8 cellular contexts compared by ENCODE assay signal in genomic region chr17:74212262-74212912, GRCh38. TPM values are rescaled to one million over a fixed set of nuclear protein-coding genes. Genes with fewer than 3 reads are reported as not detected.
DNase-seq lines count a peak whose midpoint lies in the region; ATAC-seq and TF ChIP-seq lines count a peak whose summit lies in the region.

No MANE protein-coding gene starts in this region.

- H3K36me3 ChIP-seq in OCI-LY7 (ENCODE audit: insufficient read depth, low read length): peaks cover 49% of the 10 kb centered on the region

- no peaks in the 10 kb centered on the region for H3K9me3 Mint-ChIP-seq in MCF 10A (ENCODE audit: unreplicated experiment)

- DNase-seq in SKM-1 treated with dmso at 0.1 percent for 144 hours (lab: John Stamatoyannopoulos, UW; ENCODE audit: unreplicated experiment) (peak; percentile 44), SKM-1 (lab: John Stamatoyannopoulos, UW; ENCODE audit: unreplicated experiment) (no peak), OCI-LY7 (ENCODE audit: low spot score) (no peak), MCF 10A (ENCODE audit: unreplicated experiment) (no peak), left kidney (ENCODE audit: low read depth, low spot score) (peak; percentile 48), substantia nigra (lab: John Stamatoyannopoulos, UW) (peak in 25 of 49 donors; percentile 23 to 65 (median 47)), NOMO-1 treated with dmso at 0.1 percent for 144 hours (lab: John Stamatoyannopoulos, UW; ENCODE audit: unreplicated experiment) (no peak)

- H3K79me2 ChIP-seq in OCI-LY7 (ENCODE audit: insufficient read depth, low read depth, low read length): peaks cover 10% of the 10 kb centered on the region; the same call in 1 of the 2 replicates

- no peak overlapping the region for H2AFZ ChIP-seq in OCI-LY7 (ENCODE audit: low read length)

- no peaks in the 10 kb centered on the region for H3K9me3 ChIP-seq in OCI-LY7 (ENCODE audit: low read length)

- CTCF ChIA-PET in OCI-LY7 (lab: Charles Lee; ENCODE audit: unreplicated experiment): no interaction called here
- CTCF ChIA-PET in MCF 10A (lab: Yijun Ruan, JAX): interaction anchor here (0.6 to 1.1 kb wide), 5 partner anchors 9 to 652 kb away, joined by 3 to 5 read pairs (median 3); partner anchors contain the start of gene RPL38

- intact Hi-C loops in OCI-LY7 (cut with micrococcal nuclease; ENCODE audit: unreplicated experiment) (loop anchor here (5.0 to 10.0 kb wide), 3 partner anchors 140 to 620 kb away; no protein-coding TSS in a partner anchor), MCF 10A (cut with micrococcal nuclease) (loop anchor here (2.0 to 5.0 kb wide), 2 partner anchors 70 to 148 kb away; partner anchors contain the start of gene BTBD17)

- no TSS peak for BruUV-seq in OCI-LY7 (replicated peaks; lab: Mats Ljungman, UMichigan)
- BruUV-seq in MCF 10A (replicated peaks; lab: Mats Ljungman, UMichigan): no TSS peak

- no peaks in the 10 kb centered on the region for H3K27me3 Mint-ChIP-seq in MCF 10A (ENCODE audit: insufficient read depth, unreplicated experiment)

- ATAC-seq in HG03565 (IDR thresholded peaks at IDR 0.05; ENCODE audit: unreplicated experiment): no peak

- no peak overlapping the region for H3K4me3 ChIP-seq in OCI-LY7 (ENCODE audit: low read depth, low read length, poor library complexity, severe bottlenecking)

- TF ChIP-seq CTCF in OCI-LY7 (conservative IDR thresholded peaks at IDR 0.05; ENCODE audit: low read length): no peak; the same call in 1 of the 2 replicates
- TF ChIP-seq CTCF in MCF 10A (IDR thresholded peaks at IDR 0.05; ENCODE audit: unreplicated experiment): no peak

- peaks cover 54% of the 10 kb centered on the region for H3K36me3 Mint-ChIP-seq in MCF 10A (ENCODE audit: insufficient read depth, unreplicated experiment)

- peak overlapping the region; percentile 60 for H3K27ac Mint-ChIP-seq in MCF 10A (ENCODE audit: low read depth, unreplicated experiment)

- H3K4me1 ChIP-seq in OCI-LY7 (ENCODE audit: insufficient read depth, low read length, poor library complexity, severe bottlenecking): peaks cover 59% of the 10 kb centered on the region

- POLR2A ChIA-PET in OCI-LY7 (lab: Charles Lee): no interaction called here
- POLR2A ChIA-PET in MCF 10A (lab: Yijun Ruan, JAX): interaction anchor here (0.7 to 1.4 kb wide), 9 partner anchors 9 to 366 kb away, joined by 3 to 32 read pairs (median 3); partner anchors contain the start of gene RPL38

- peak overlapping the region; percentile 80 for H3K4me2 ChIP-seq in OCI-LY7 (ENCODE audit: low read length)

- H3K4me1 Mint-ChIP-seq in MCF 10A (ENCODE audit: insufficient read depth, unreplicated experiment): peaks cover 22% of the 10 kb centered on the region

- H3K27ac ChIP-seq in OCI-LY7 (ENCODE audit: low read depth, low read length, poor library complexity, severe bottlenecking) (peak overlapping the region; percentile 53), substantia nigra (ENCODE audit: low read depth, low read length, poor library complexity, severe bottlenecking) (peak overlapping the region; percentile 96)

- peaks cover 12% of the 10 kb centered on the region; the same call in 1 of the 2 replicates for H4K20me1 ChIP-seq in OCI-LY7 (ENCODE audit: insufficient read depth, low read length)

- H3K9me2 ChIP-seq in OCI-LY7 (ENCODE audit: insufficient read depth, low read length): no peaks in the 10 kb centered on the region

- H3K4me3 Mint-ChIP-seq in MCF 10A (ENCODE audit: unreplicated experiment): peak overlapping the region; percentile 84

RNA-seq across cellular contexts. Expression of gene TTYH2, which starts 1.0 kb away (rescaled TPM):
- total RNA-seq in OCI-LY7 (2014; rRNA removed; shearing (Covaris generic)): 1.7 and 3.1 TPM in 2 replicates
- 3.8 and 4.3 TPM in 2 replicates for total RNA-seq in OCI-LY7 (2022)
- total RNA-seq in MCF 10A (2022): 0.12 and 0.66 TPM in 2 replicates

RNA-seq across cellular contexts. Expression of gene RPL38, which starts 8.9 kb away (rescaled TPM):
- 4,732 and 5,467 TPM in 2 replicates for total RNA-seq in OCI-LY7 (2014; rRNA removed; shearing (Covaris generic))
- total RNA-seq in OCI-LY7 (2022) (1,845 and 1,913 TPM in 2 replicates), MCF 10A (2022) (1,197 and 1,378 TPM in 2 replicates)

Comparison
In these comparisons a context has a peak if more than half of its experiments do, and no peak if none do; other contexts are left out.
1. DNase-seq: peak in SKM-1 treated with dmso at 0.1 percent for 144 hours (single experiment), left kidney (single experiment) and substantia nigra (25 of 49); none in SKM-1 (single experiment), OCI-LY7 (single experiment), MCF 10A (single experiment) and NOMO-1 treated with dmso at 0.1 percent for 144 hours (single experiment).